1 cellular context compared by ENCODE assay signal in genomic region chr1:156804026-156804425, GRCh38.
TF ChIP-seq lines count a peak whose summit lies in the region.

No MANE protein-coding gene starts in this region.

TF ChIP-seq in HEK293, 187 proteins besides CTCF, POLR2A, EP300 and RAD21 (continued from another document):
- TF ChIP-seq ZNF513 (tag by site-specific recombination; IDR thresholded peaks at IDR 0.05) (no peak), ZBTB11 (tag by site-specific recombination; conservative IDR thresholded peaks at IDR 0.05; ENCODE audit: low read depth) (peak; percentile 87), ZNF473 (tag by site-specific recombination; IDR thresholded peaks at IDR 0.05) (no peak)
